In genomic region chr13:71712988-71713653, GRCh38 we compare ENCODE assay signal across 17 cellular contexts.
A peak's percentile ranks its signal among the peaks of the same experiment; 100 is the strongest.
DNase-seq lines count a peak whose midpoint lies in the region; ATAC-seq and TF ChIP-seq lines count a peak whose summit lies in the region.
"Had no signal": no experiment of that assay in that cellular context is flagged by ENCODE, and none has a peak within 500 bp of the region (broad histone marks: within the 10 kb centered on the region; RNA-seq: fewer than 3 reads in every experiment).

No MANE protein-coding gene starts in this region.

- peak overlapping the region in 1 of 3 experiments; percentile 48; a peak in 1 of 7 replicates for H3K27ac Mint-ChIP-seq in H9
- no peak overlapping the region for H3K27ac Mint-ChIP-seq in stimulated activated naive B cell treated with anti-CD40 and anti-IgM and Interleukin-4, amounts not matched to agents 10 μg/mL and 1 μg/mL and 100 μg/mL, for 72 hours
- H3K27ac Mint-ChIP-seq: HFFc6 had no signal

- no peaks in the 10 kb centered on the region for H3K79me2 ChIP-seq in H9 (ENCODE audit: insufficient read depth, low read length)

- H4K8ac ChIP-seq in H9 (replicated peaks; ENCODE audit: insufficient read length, low read depth, low read length): no peak overlapping the region

- H4K91ac ChIP-seq in H9 (ENCODE audit: insufficient read length, low read depth, low read length): no peak overlapping the region

- no peak overlapping the region for H3K27ac ChIP-seq in H9 (ENCODE audit: insufficient read length, low read depth, low read length)
- H3K27ac ChIP-seq: colonic mucosa, sigmoid colon, suprapubic skin had no signal

- H3K9me3 ChIP-seq in H9 (ENCODE audit: control insufficient read depth, low read depth, low read length): no peaks in the 10 kb centered on the region
- H3K9me3 ChIP-seq: colonic mucosa, sigmoid colon, suprapubic skin had no signal

- no peak overlapping the region for H3K9ac ChIP-seq in H9 (ENCODE audit: extremely low read depth, insufficient read length, low read length)

- H4K20me1 ChIP-seq in H9 (ENCODE audit: control insufficient read depth, insufficient read depth, insufficient read length): no peaks in the 10 kb centered on the region

- no peak overlapping the region for H2BK20ac ChIP-seq in H9 (ENCODE audit: low read depth, low read length, poor library complexity, severe bottlenecking)

- H3K4me1 Mint-ChIP-seq in H9: peaks cover 2 to 3% of the 10 kb centered on the region in 2 experiments; a peak in 1 of 4 replicates
- no peaks in the 10 kb centered on the region for H3K4me1 Mint-ChIP-seq in stimulated activated naive B cell treated with anti-CD40 and anti-IgM and Interleukin-4, amounts not matched to agents 10 μg/mL and 1 μg/mL and 100 μg/mL, for 72 hours

- no peak overlapping the region for H3K4me3 Mint-ChIP-seq in H9
- H3K4me3 Mint-ChIP-seq in stimulated activated naive B cell treated with anti-CD40 and anti-IgM and Interleukin-4, amounts not matched to agents 10 μg/mL and 1 μg/mL and 100 μg/mL, for 72 hours: no peak overlapping the region
- H3K4me3 Mint-ChIP-seq: HFFc6 had no signal

- H3K9me3 Mint-ChIP-seq in H9: no peaks in the 10 kb centered on the region
- H3K9me3 Mint-ChIP-seq in stimulated activated naive B cell treated with anti-CD40 and anti-IgM and Interleukin-4, amounts not matched to agents 10 μg/mL and 1 μg/mL and 100 μg/mL, for 72 hours: peaks cover 0 to 1% of the 10 kb centered on the region in 2 donors

- H3K4me3 ChIP-seq in fibroblast of pulmonary artery (replicated peaks; ENCODE audit: low read depth, low read length): no peak overlapping the region
- H3K4me3 ChIP-seq: colonic mucosa, GM12878, sigmoid colon, suprapubic skin had no signal

- ATAC-seq in stimulated activated naive B cell treated with anti-CD40 and anti-IgM and Interleukin-4, amounts not matched to agents 10 μg/mL and 1 μg/mL and 100 μg/mL, for 72 hours (replicated peaks): no peak
- no peak for ATAC-seq in HG03139 (IDR thresholded peaks at IDR 0.05; ENCODE audit: unreplicated experiment)
- ATAC-seq: GM12878 had no signal

- no peak overlapping the region for H2BK5ac ChIP-seq in H9 (ENCODE audit: insufficient read length, low read length)

- H3K36me3 Mint-ChIP-seq in H9 (ENCODE audit: insufficient read depth in 1 of 3, low read depth in 3 of 3): no peaks in the 10 kb centered on the region
- no peaks in the 10 kb centered on the region for H3K36me3 Mint-ChIP-seq in stimulated activated naive B cell treated with anti-CD40 and anti-IgM and Interleukin-4, amounts not matched to agents 10 μg/mL and 1 μg/mL and 100 μg/mL, for 72 hours

- no peaks in the 10 kb centered on the region for H3K27me3 ChIP-seq in H9 (ENCODE audit: insufficient read depth, low read length)
- H3K27me3 ChIP-seq: colonic mucosa, sigmoid colon, suprapubic skin had no signal

- no peaks in the 10 kb centered on the region for H3K27me3 Mint-ChIP-seq in H9 (ENCODE audit: low read depth)
- no peaks in the 10 kb centered on the region for H3K27me3 Mint-ChIP-seq in stimulated activated naive B cell treated with anti-CD40 and anti-IgM and Interleukin-4, amounts not matched to agents 10 μg/mL and 1 μg/mL and 100 μg/mL, for 72 hours

- no peaks in the 10 kb centered on the region for H3K4me1 ChIP-seq in H9 (ENCODE audit: insufficient read depth, low read length)
- H3K4me1 ChIP-seq: colonic mucosa, sigmoid colon, suprapubic skin had no signal

- no peak overlapping the region for H2BK15ac ChIP-seq in H9 (ENCODE audit: low read depth, low read length)

- no peak overlapping the region for H3K18ac ChIP-seq in H9 (ENCODE audit: insufficient read length, low read depth, low read length)

- no peak overlapping the region for H2AFZ ChIP-seq in H9 (ENCODE audit: low read length)

- H3K23ac ChIP-seq in H9 (ENCODE audit: insufficient read length, low read depth, low read length): no peak overlapping the region

- DNase-seq in NCI-H1092 treated with DMSO at 0.1 percent for 48 hours (lab: John Stamatoyannopoulos, UW): peak; percentile 9
- DNase-seq in NCI-H1092 (lab: John Stamatoyannopoulos, UW): no peak
- DNase-seq in OCI-M1 (lab: John Stamatoyannopoulos, UW): peak; percentile 73
- peak; percentile 45 for DNase-seq in fibroblast of pulmonary artery (ENCODE audit: low read depth)
- peak; percentile 5 for DNase-seq in pulmonary artery endothelial cell (ENCODE audit: low read depth, low spot score)
- DNase-seq in H9: no peak
- DNase-seq in stimulated activated naive B cell treated with anti-CD40 and anti-IgM and Interleukin-4, amounts not matched to agents 10 μg/mL and 1 μg/mL and 100 μg/mL, for 72 hours: no peak
- DNase-seq: activated CD4-positive, alpha-beta T cell treated with anti-CD3 and anti-CD28 coated beads for 4 hours; colonic mucosa; foreskin melanocyte; HFFc6; midbrain; NCI-H510A; sigmoid colon had no signal

- TF ChIP-seq CTCF in fibroblast of pulmonary artery (IDR thresholded peaks at IDR 0.05; ENCODE audit: low read length, missing control alignments): no peak
- no peak for TF ChIP-seq CTCF in H9 (conservative IDR thresholded peaks at IDR 0.05)

- no peak overlapping the region for H4K5ac ChIP-seq in H9 (ENCODE audit: insufficient read length, low read depth, low read length)

- no peaks in the 10 kb centered on the region for H3K23me2 ChIP-seq in H9 (ENCODE audit: insufficient read length, low read depth, low read length, poor library complexity, severe bottlenecking)

- H3K56ac ChIP-seq in H9 (ENCODE audit: insufficient read length, low read depth, low read length): no peak overlapping the region

- no peak overlapping the region for H3K14ac ChIP-seq in H9 (ENCODE audit: insufficient read depth, low read length)

- WGBS in H9 (ENCODE audit: extremely low coverage, insufficient read length, low lambda C conversion rate): no CpG with 5 or more reads among the region's 3 CpGs

- H3T11ph ChIP-seq in H9 (ENCODE audit: low read length): no peak overlapping the region

- H3K4me2 ChIP-seq in H9 (ENCODE audit: insufficient read depth, insufficient read length, low read length): no peak overlapping the region

- no peak overlapping the region for H2BK120ac ChIP-seq in H9 (ENCODE audit: low read depth, low read length, poor library complexity, severe bottlenecking)

- H3K4ac ChIP-seq in H9 (ENCODE audit: low read depth, low read length): no peak overlapping the region

- no peak overlapping the region for H2BK12ac ChIP-seq in H9 (ENCODE audit: insufficient read length, low read depth, low read length)

- no peaks in the 10 kb centered on the region for H3K79me1 ChIP-seq in H9 (ENCODE audit: insufficient read depth, low read depth, low read length, poor library complexity, severe bottlenecking)

- no peak overlapping the region for H2AK5ac ChIP-seq in H9 (ENCODE audit: insufficient read length, low read length)

Comparison
In these comparisons a context has a peak if more than half of its experiments do, and no peak if none do; other contexts are left out.
1. DNase-seq: peak in NCI-H1092 treated with DMSO at 0.1 percent for 48 hours (single experiment), OCI-M1 (single experiment), fibroblast of pulmonary artery (single experiment) and pulmonary artery endothelial cell (single experiment); none in NCI-H1092 (single experiment), H9 (single experiment) and stimulated activated naive B cell treated with anti-CD40 and anti-IgM and Interleukin-4, amounts not matched to agents 10 μg/mL and 1 μg/mL and 100 μg/mL, for 72 hours (single experiment).